ENCODE assay signal across 12 cellular contexts in the genomic region with DNA sequence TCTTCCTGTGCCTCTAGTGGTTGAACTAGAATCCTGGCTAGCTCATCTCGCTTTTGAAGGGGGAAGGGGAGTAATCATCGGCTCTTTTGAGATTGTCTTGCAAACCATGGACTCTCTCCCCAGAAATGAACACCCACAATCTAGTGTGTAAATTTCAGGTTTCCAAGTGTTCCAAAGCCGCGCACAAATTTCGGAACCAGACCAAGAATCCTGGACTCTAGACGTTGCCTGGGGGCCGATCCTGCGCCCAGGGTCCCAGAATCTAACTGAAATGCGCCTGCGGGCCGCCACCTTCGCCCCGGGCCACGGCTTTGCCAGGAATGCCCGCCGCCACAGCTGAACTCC. TPM values are rescaled to one million over a fixed set of nuclear protein-coding genes. Genes with fewer than 3 reads are reported as not detected.
DNase-seq lines count a peak whose midpoint lies in the region; ATAC-seq, FAIRE-seq and TF ChIP-seq lines count a peak whose summit lies in the region.
"Had no signal": no experiment of that assay in that cellular context is flagged by ENCODE, and none has a peak within 500 bp of the region (broad histone marks: within the 10 kb centered on the region; RNA-seq: fewer than 3 reads in every experiment).

No MANE protein-coding gene starts in this region.

- FAIRE-seq in astrocyte (lab: Jason Lieb, UNC), result no peak

- H4K20me1 ChIP-seq in astrocyte (ENCODE audit: insufficient read depth, low read length), result no peaks in the 10 kb centered on the region

- no peaks in the 10 kb centered on the region for H3K36me3 Mint-ChIP-seq in activated naive CD8-positive, alpha-beta T cell
- H3K36me3 Mint-ChIP-seq in activated naive CD8-positive, alpha-beta T cell treated with anti-CD3 and anti-CD28 coated beads, Interleukin-2, amount 50 U/mL, for 24 hours (ENCODE audit: low read depth), result no peaks in the 10 kb centered on the region
- no peaks in the 10 kb centered on the region for H3K36me3 Mint-ChIP-seq in astrocyte (ENCODE audit: low read depth, unreplicated experiment)
- H3K36me3 Mint-ChIP-seq in type B pancreatic cell, result no peaks in the 10 kb centered on the region
- no peaks in the 10 kb centered on the region for H3K36me3 Mint-ChIP-seq in natural killer cell treated with Interleukin-12 subunit alpha and Interleukin-12 subunit beta and Interleukin-15 and Interleukin-18, amount 100 ng/mL, for 72 hours

- no peaks in the 10 kb centered on the region for H3K79me2 ChIP-seq in astrocyte (ENCODE audit: insufficient read depth, low read length)

- peaks cover 20% of the 10 kb centered on the region for H3K4me1 Mint-ChIP-seq in activated naive CD8-positive, alpha-beta T cell (ENCODE audit: low read depth)
- peaks cover 21% of the 10 kb centered on the region for H3K4me1 Mint-ChIP-seq in activated naive CD8-positive, alpha-beta T cell treated with anti-CD3 and anti-CD28 coated beads, Interleukin-2, amount 50 U/mL, for 24 hours
- H3K4me1 Mint-ChIP-seq in astrocyte (ENCODE audit: low read depth, unreplicated experiment) (no peaks in the 10 kb centered on the region), type B pancreatic cell (ENCODE audit: unreplicated experiment) (no peaks in the 10 kb centered on the region)
- H3K4me1 Mint-ChIP-seq in natural killer cell treated with Interleukin-12 subunit alpha and Interleukin-12 subunit beta and Interleukin-15 and Interleukin-18, amount 100 ng/mL, for 72 hours (ENCODE audit: low read depth in 2 of 2), result peaks cover 2 to 7% of the 10 kb centered on the region in 2 donors

- TF ChIP-seq CTCF in astrocyte (IDR thresholded peaks at IDR 0.05; ENCODE audit: insufficient read depth, low read depth, low read length), result peak; percentile 22
- TF ChIP-seq CTCF in type B pancreatic cell (conservative IDR thresholded peaks at IDR 0.05), result peak; percentile 58

- no peaks in the 10 kb centered on the region for H3K9me3 Mint-ChIP-seq in activated naive CD8-positive, alpha-beta T cell (ENCODE audit: low read depth)
- no peaks in the 10 kb centered on the region for H3K9me3 Mint-ChIP-seq in activated naive CD8-positive, alpha-beta T cell treated with anti-CD3 and anti-CD28 coated beads, Interleukin-2, amount 50 U/mL, for 24 hours
- peaks cover 9% of the 10 kb centered on the region for H3K9me3 Mint-ChIP-seq in astrocyte (ENCODE audit: unreplicated experiment)
- H3K9me3 Mint-ChIP-seq in type B pancreatic cell, result no peaks in the 10 kb centered on the region
- H3K9me3 Mint-ChIP-seq in natural killer cell treated with Interleukin-12 subunit alpha and Interleukin-12 subunit beta and Interleukin-15 and Interleukin-18, amount 100 ng/mL, for 72 hours, result no peaks in the 10 kb centered on the region
- H3K9me3 Mint-ChIP-seq: activated CD4-positive, alpha-beta T cell treated with anti-CD3 and anti-CD28 coated beads, Interleukin-2, amount 10 ng/mL, durations not matched to agents 7 days and 5 days; activated naive CD4-positive, alpha-beta T cell treated with anti-CD3 and anti-CD28 coated beads for 36 hours had no signal

- H3K4me1 ChIP-seq in astrocyte (ENCODE audit: insufficient read depth, low read length), result peaks cover 3% of the 10 kb centered on the region

- no peak for ATAC-seq in activated naive CD8-positive, alpha-beta T cell treated with anti-CD3 and anti-CD28 coated beads, Interleukin-2, amount 50 U/mL, for 24 hours
- ATAC-seq in natural killer cell treated with Interleukin-12 subunit alpha and Interleukin-12 subunit beta and Interleukin-15 and Interleukin-18, amount 100 ng/mL, for 72 hours, result no peak

- no peak overlapping the region for H3K4me3 ChIP-seq in astrocyte (ENCODE audit: insufficient read depth, low read depth, low read length)
- H3K4me3 ChIP-seq: SJSA1 had no signal

- H3K9me3 ChIP-seq in astrocyte (ENCODE audit: insufficient read depth, low read depth, low read length), result no peaks in the 10 kb centered on the region

- H3K4me2 ChIP-seq in astrocyte (ENCODE audit: low read length), result peak overlapping the region; percentile 72

- peak overlapping the region; percentile 60 for H2AFZ ChIP-seq in astrocyte (ENCODE audit: low read depth, low read length)

- DNase-seq in activated naive CD8-positive, alpha-beta T cell treated with anti-CD3 and anti-CD28 coated beads, Interleukin-2, amount 50 U/mL, for 24 hours, result no peak
- no peak for DNase-seq in astrocyte (ENCODE audit: low read depth)
- peak; percentile 49 for DNase-seq in left kidney (ENCODE audit: low read depth, low spot score)
- DNase-seq in type B pancreatic cell (ENCODE audit: extremely low spot score, unreplicated experiment), result no peak
- no peak for DNase-seq in hypothalamus (lab: John Stamatoyannopoulos, UW)
- no peak for DNase-seq in natural killer cell treated with Interleukin-12 subunit alpha and Interleukin-12 subunit beta and Interleukin-15 and Interleukin-18, amount 100 ng/mL, for 72 hours (ENCODE audit: low spot score)
- no peak for DNase-seq in GM03348 (ENCODE audit: low spot score)
- DNase-seq: activated CD4-positive, alpha-beta T cell treated with anti-CD3 and anti-CD28 coated beads, Interleukin-2, amount 10 ng/mL, durations not matched to agents 7 days and 5 days; effector memory CD4-positive, alpha-beta T cell had no signal

- H3K27ac Mint-ChIP-seq in activated naive CD8-positive, alpha-beta T cell, result no peak overlapping the region
- no peak overlapping the region for H3K27ac Mint-ChIP-seq in activated naive CD8-positive, alpha-beta T cell treated with anti-CD3 and anti-CD28 coated beads, Interleukin-2, amount 50 U/mL, for 24 hours
- no peak overlapping the region for H3K27ac Mint-ChIP-seq in astrocyte (ENCODE audit: unreplicated experiment)
- H3K27ac Mint-ChIP-seq in type B pancreatic cell, result no peak overlapping the region
- H3K27ac Mint-ChIP-seq in natural killer cell treated with Interleukin-12 subunit alpha and Interleukin-12 subunit beta and Interleukin-15 and Interleukin-18, amount 100 ng/mL, for 72 hours, result no peak overlapping the region

- H3K4me3 Mint-ChIP-seq in activated naive CD8-positive, alpha-beta T cell, result peak overlapping the region; percentile 30
- no peak overlapping the region for H3K4me3 Mint-ChIP-seq in activated naive CD8-positive, alpha-beta T cell treated with anti-CD3 and anti-CD28 coated beads, Interleukin-2, amount 50 U/mL, for 24 hours
- H3K4me3 Mint-ChIP-seq in astrocyte (ENCODE audit: unreplicated experiment) (no peak overlapping the region), type B pancreatic cell (peak overlapping the region; percentile 57)
- no peak overlapping the region for H3K4me3 Mint-ChIP-seq in natural killer cell treated with Interleukin-12 subunit alpha and Interleukin-12 subunit beta and Interleukin-15 and Interleukin-18, amount 100 ng/mL, for 72 hours

- H3K27ac ChIP-seq in astrocyte (ENCODE audit: low read depth, low read length), result no peak overlapping the region
- H3K27ac ChIP-seq: SJSA1 had no signal

- H3K27me3 Mint-ChIP-seq in activated naive CD8-positive, alpha-beta T cell, result peaks cover 43% of the 10 kb centered on the region
- peaks cover 86% of the 10 kb centered on the region for H3K27me3 Mint-ChIP-seq in activated naive CD8-positive, alpha-beta T cell treated with anti-CD3 and anti-CD28 coated beads, Interleukin-2, amount 50 U/mL, for 24 hours
- H3K27me3 Mint-ChIP-seq in astrocyte (ENCODE audit: low read depth, unreplicated experiment), result peaks cover 76% of the 10 kb centered on the region
- H3K27me3 Mint-ChIP-seq in type B pancreatic cell, result peaks cover 91% of the 10 kb centered on the region
- peaks cover 49 to 57% of the 10 kb centered on the region in 2 donors for H3K27me3 Mint-ChIP-seq in natural killer cell treated with Interleukin-12 subunit alpha and Interleukin-12 subunit beta and Interleukin-15 and Interleukin-18, amount 100 ng/mL, for 72 hours

- H3K36me3 ChIP-seq in astrocyte (ENCODE audit: insufficient read depth, low read length), result no peaks in the 10 kb centered on the region
- H3K36me3 ChIP-seq: SJSA1 had no signal

- H3K9ac ChIP-seq in astrocyte (ENCODE audit: low read length), result no peak overlapping the region

- H3K27me3 ChIP-seq in astrocyte (ENCODE audit: insufficient read depth, low read length), result peaks cover 71% of the 10 kb centered on the region
- H3K27me3 ChIP-seq: SJSA1 had no signal

RNA-seq across cellular contexts. Expression of gene FOXE1, which starts 4.8 kb away (rescaled TPM):
- total RNA-seq in astrocyte, result 0.07 and 0.45 TPM in 2 replicates
- total RNA-seq in type B pancreatic cell (ENCODE audit: low replicate concordance), result 2.4 and 4.2 TPM in 2 replicates
- total RNA-seq in natural killer cell treated with Interleukin-12 subunit alpha and Interleukin-12 subunit beta and Interleukin-15 and Interleukin-18, amount 100 ng/mL, for 72 hours, result not detected

Comparison
In these comparisons a context has a peak if more than half of its experiments do, and no peak if none do; other contexts are left out.
1. H3K4me3 Mint-ChIP-seq: peak in activated naive CD8-positive, alpha-beta T cell (single experiment) and type B pancreatic cell (single experiment); none in activated naive CD8-positive, alpha-beta T cell treated with anti-CD3 and anti-CD28 coated beads, Interleukin-2, amount 50 U/mL, for 24 hours (single experiment), astrocyte (single experiment) and natural killer cell treated with Interleukin-12 subunit alpha and Interleukin-12 subunit beta and Interleukin-15 and Interleukin-18, amount 100 ng/mL, for 72 hours (single experiment).